ENCODE assay signal across 22 cellular contexts in the genomic region with DNA sequence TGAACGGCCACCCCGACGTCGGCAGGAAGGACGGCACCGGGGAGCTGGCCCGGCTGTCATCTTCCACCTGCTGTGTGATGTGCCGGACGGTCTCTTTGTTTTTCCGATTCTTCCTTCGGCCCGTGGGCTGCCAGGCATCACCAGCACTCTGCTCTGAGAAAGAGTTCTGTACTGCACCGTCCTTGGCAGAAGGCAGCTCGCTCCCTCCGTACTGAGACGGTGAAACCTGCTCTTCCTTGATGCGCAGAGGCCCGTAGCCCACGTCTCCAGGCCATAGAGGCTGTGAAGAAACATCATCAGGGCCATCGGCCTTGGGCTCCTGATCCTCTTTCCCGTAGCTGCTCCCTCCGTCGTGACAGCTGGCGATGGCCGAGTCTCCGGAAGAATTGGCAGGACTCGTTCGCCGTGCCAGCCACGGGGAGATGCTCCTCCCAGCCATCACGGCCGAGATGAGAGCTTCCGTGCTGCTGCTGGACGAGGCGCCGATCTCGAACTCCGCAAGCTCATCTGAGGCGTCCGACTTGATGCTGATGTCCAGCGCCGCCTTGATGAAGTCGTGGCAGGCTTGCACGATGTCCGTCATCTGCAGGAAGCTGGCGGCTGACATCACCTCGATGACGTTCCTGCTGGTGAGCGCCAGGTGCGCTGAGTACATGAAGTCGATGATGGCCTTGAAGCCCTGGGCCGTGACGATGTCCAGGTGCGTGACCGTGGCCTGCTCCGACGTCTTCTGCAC. TPM values are rescaled to one million over a fixed set of nuclear protein-coding genes. Genes with fewer than 3 reads are reported as not detected.
DNase-seq lines count a peak whose midpoint lies in the region; ATAC-seq, FAIRE-seq and TF ChIP-seq lines count a peak whose summit lies in the region.
"Had no signal": no experiment of that assay in that cellular context is flagged by ENCODE, and none has a peak within 500 bp of the region (broad histone marks: within the 10 kb centered on the region; RNA-seq: fewer than 3 reads in every experiment).

No MANE protein-coding gene starts in this region.

- FAIRE-seq in kidney (lab: Jason Lieb, UNC), result no peak
- FAIRE-seq: GM19239 had no signal

- no peak overlapping the region for H2AK5ac ChIP-seq in IMR-90 (ENCODE audit: low read depth, low read length)

- H3K4me3 ChIP-seq in IMR-90 (ENCODE audit: insufficient read depth, low read depth, low read length), result no peak overlapping the region
- H3K4me3 ChIP-seq in kidney (ENCODE audit: low read length in 2 of 2), result no peak overlapping the region
- no peak overlapping the region for H3K4me3 ChIP-seq in uterus

- H3K4me3 Mint-ChIP-seq in natural killer cell treated with Interleukin-12 subunit alpha and Interleukin-12 subunit beta and Interleukin-15 and Interleukin-18, amount 100 ng/mL, for 72 hours, result no peak overlapping the region
- H3K4me3 Mint-ChIP-seq in natural killer cell, result no peak overlapping the region
- H3K4me3 Mint-ChIP-seq: CD4-positive, alpha-beta T cell had no signal

- H3K27me3 ChIP-seq in IMR-90 (ENCODE audit: control insufficient read depth, insufficient read depth, low read length) (no peaks in the 10 kb centered on the region), uterus (no peaks in the 10 kb centered on the region)
- H3K27me3 ChIP-seq: BE2C had no signal

- TF ChIP-seq CTCF in natural killer cell (IDR thresholded peaks at IDR 0.05) (no peak), IMR-90 (conservative IDR thresholded peaks at IDR 0.05; ENCODE audit: low read depth, low read length) (no peak), kidney (IDR thresholded peaks at IDR 0.05; ENCODE audit: borderline replicate concordance, extremely low read depth, insufficient read depth) (no peak), uterus (IDR thresholded peaks at IDR 0.05) (no peak)

- WGBS in IMR-90 (ENCODE audit: extremely low coverage in 2 of 2, insufficient read length in 1 of 2), 2 experiments, result 94% methylated on average over 46 of the region's 57 CpGs; no CpG with 5 or more reads in 1 of the 2 experiments

- TF ChIP-seq RAD21 in IMR-90 (IDR thresholded peaks at IDR 0.05; ENCODE audit: low read length), result no peak

- no peaks in the 10 kb centered on the region; the same call in 1 of the 2 replicates for H3K4me1 ChIP-seq in IMR-90 (ENCODE audit: control insufficient read depth, insufficient read depth, low read length)
- peaks cover 0 to 23% of the 10 kb centered on the region in 2 donors for H3K4me1 ChIP-seq in kidney (ENCODE audit: control insufficient read depth in 1 of 2, insufficient read depth in 1 of 2, low read depth in 1 of 2, low read length in 2 of 2)
- H3K4me1 ChIP-seq in uterus, result no peaks in the 10 kb centered on the region
- H3K4me1 ChIP-seq: BE2C, Caco-2 had no signal

- H3K79me1 ChIP-seq in IMR-90 (ENCODE audit: low read depth in 1 of 2, low read length in 2 of 2), result peaks cover 6 to 43% of the 10 kb centered on the region in 2 experiments

- H3K27me3 Mint-ChIP-seq in natural killer cell treated with Interleukin-12 subunit alpha and Interleukin-12 subunit beta and Interleukin-15 and Interleukin-18, amount 100 ng/mL, for 72 hours, result peaks cover 0 to 1% of the 10 kb centered on the region in 2 donors
- peaks cover 0 to 3% of the 10 kb centered on the region in 2 donors for H3K27me3 Mint-ChIP-seq in natural killer cell (ENCODE audit: low read depth in 2 of 2)

- no peaks in the 10 kb centered on the region for H3K4me1 Mint-ChIP-seq in natural killer cell treated with Interleukin-12 subunit alpha and Interleukin-12 subunit beta and Interleukin-15 and Interleukin-18, amount 100 ng/mL, for 72 hours (ENCODE audit: low read depth in 2 of 2)
- no peaks in the 10 kb centered on the region for H3K4me1 Mint-ChIP-seq in natural killer cell

- H3K14ac ChIP-seq in IMR-90 (replicated peaks; ENCODE audit: low read depth, low read length), result no peak overlapping the region

- H3K9ac ChIP-seq in IMR-90 (ENCODE audit: low read depth, low read length) (no peak overlapping the region), kidney (ENCODE audit: low read length in 2 of 2) (no peak overlapping the region)
- H3K9ac ChIP-seq: SK-N-SH had no signal

- BruUV-seq in IMR-90 (replicated peaks; lab: Mats Ljungman, UMichigan), result no TSS peak

- no peak for ATAC-seq in natural killer cell treated with Interleukin-12 subunit alpha and Interleukin-12 subunit beta and Interleukin-15 and Interleukin-18, amount 100 ng/mL, for 72 hours
- ATAC-seq in natural killer cell (no peak), IMR-90 (ENCODE audit: low read depth) (no peak), HG02610 (IDR thresholded peaks at IDR 0.05; ENCODE audit: unreplicated experiment) (no peak)

- no peak overlapping the region for H3K4ac ChIP-seq in IMR-90 (ENCODE audit: low read depth, low read length)

- H3K9me3 Mint-ChIP-seq in natural killer cell treated with Interleukin-12 subunit alpha and Interleukin-12 subunit beta and Interleukin-15 and Interleukin-18, amount 100 ng/mL, for 72 hours, result no peaks in the 10 kb centered on the region
- no peaks in the 10 kb centered on the region for H3K9me3 Mint-ChIP-seq in natural killer cell
- H3K9me3 Mint-ChIP-seq: CD4-positive, alpha-beta T cell had no signal

- H3K27ac ChIP-seq in IMR-90 (ENCODE audit: insufficient read depth, low read length), result no peak overlapping the region
- peak overlapping the region; percentile 23 to 48 for H3K27ac ChIP-seq in kidney (ENCODE audit: low read depth in 2 of 2, low read length in 2 of 2)
- H3K27ac ChIP-seq in uterus, result no peak overlapping the region
- H3K27ac ChIP-seq: RWPE1 had no signal

- no peaks in the 10 kb centered on the region for H3K36me3 Mint-ChIP-seq in natural killer cell treated with Interleukin-12 subunit alpha and Interleukin-12 subunit beta and Interleukin-15 and Interleukin-18, amount 100 ng/mL, for 72 hours
- H3K36me3 Mint-ChIP-seq in natural killer cell, result no peaks in the 10 kb centered on the region

- H2BK5ac ChIP-seq in IMR-90 (ENCODE audit: low read depth, low read length, poor library complexity, severe bottlenecking), result no peak overlapping the region

- dilution Hi-C loops in IMR-90 (cut with HindIII; ENCODE audit: low sequenced_read_pairs, unreplicated experiment), result no loop called here

- peaks cover 18% of the 10 kb centered on the region for H3K36me3 ChIP-seq in IMR-90 (ENCODE audit: control insufficient read depth, insufficient read depth, low read length)
- H3K36me3 ChIP-seq in kidney (ENCODE audit: control insufficient read depth in 1 of 2, insufficient read depth in 2 of 2, low read length in 2 of 2), result peaks cover 8 to 13% of the 10 kb centered on the region in 2 donors
- no peaks in the 10 kb centered on the region for H3K36me3 ChIP-seq in uterus
- H3K36me3 ChIP-seq: BE2C had no signal

- no peaks in the 10 kb centered on the region for H3K9me3 ChIP-seq in IMR-90 (ENCODE audit: control insufficient read depth, insufficient read depth, low read length)
- H3K9me3 ChIP-seq in kidney (ENCODE audit: control insufficient read depth in 1 of 2, low read length in 2 of 2), result no peaks in the 10 kb centered on the region
- no peaks in the 10 kb centered on the region for H3K9me3 ChIP-seq in uterus
- H3K9me3 ChIP-seq: BE2C, Caco-2, SK-N-SH had no signal

- H2AFZ ChIP-seq in IMR-90 (replicated peaks; ENCODE audit: low read length, poor library complexity), result peak overlapping the region; percentile 0

- peaks cover 15% of the 10 kb centered on the region; the same call in 1 of the 2 replicates for H4K20me1 ChIP-seq in IMR-90 (ENCODE audit: insufficient read depth, low read length)

- no peak overlapping the region for H4K8ac ChIP-seq in IMR-90 (ENCODE audit: low read depth in 2 of 2, low read length in 2 of 2)

- no peak overlapping the region for H3K56ac ChIP-seq in IMR-90 (ENCODE audit: extremely low read depth, insufficient read depth, low read length)

- intact Hi-C loops in natural killer cell (cut with micrococcal nuclease), result loop anchor here (5.0 kb wide), 2 partner anchors 182 to 332 kb away; no protein-coding TSS in a partner anchor
- intact Hi-C loops in IMR-90 (cut with micrococcal nuclease), result no loop called here
- intact Hi-C loops in kidney (cut with DNase I), result no loop called here
- intact Hi-C loops in uterus (cut with DNase I; ENCODE audit: low total_unique reads), result loop anchor here (10.0 kb wide), 1 partner anchor 75 kb away; a partner anchor contains a TSS

- H2AK9ac ChIP-seq in IMR-90 (replicated peaks; ENCODE audit: low read depth, low read length, poor library complexity), result peak overlapping the region; percentile 63

- no peak overlapping the region for H4K91ac ChIP-seq in IMR-90 (ENCODE audit: insufficient read depth, low read depth, low read length)

- H3K9me1 ChIP-seq in IMR-90 (ENCODE audit: insufficient read depth, low read length), result no peaks in the 10 kb centered on the region

- no peak overlapping the region for H4K5ac ChIP-seq in IMR-90 (ENCODE audit: low read depth, low read length)

- POLR2A ChIA-PET in IMR-90 (lab: Charles Lee; ENCODE audit: unreplicated experiment), result no interaction called here

- H2BK20ac ChIP-seq in IMR-90 (ENCODE audit: low read depth, low read length), result no peak overlapping the region

- no peak overlapping the region for H2BK15ac ChIP-seq in IMR-90 (ENCODE audit: low read depth, low read length)

- peak; percentile 48 for DNase-seq in natural killer cell treated with Interleukin-12 subunit alpha and Interleukin-12 subunit beta and Interleukin-15 and Interleukin-18, amount 100 ng/mL, for 72 hours (ENCODE audit: low spot score)
- DNase-seq in natural killer cell (no peak), IMR-90 (no peak), kidney (no peak), hepatic stellate cell (ENCODE audit: low spot score) (no peak), uterus (no peak)
- DNase-seq: BE2C; Caco-2; CD4-positive, alpha-beta T cell; GDM1; KBM-7; NCI-H1092; NCI-H1436; NCI-H1930; NCI-H2227 treated with DMSO at 0.1 percent for 48 hours; NCI-H510A; NCI-H748 treated with DMSO at 0.1 percent for 48 hours; SHP77 treated with DMSO at 0.1 percent for 48 hours; SK-N-SH had no signal

- no peak overlapping the region for H2BK120ac ChIP-seq in IMR-90 (ENCODE audit: low read depth, low read length)

- no peak overlapping the region for H3K27ac Mint-ChIP-seq in natural killer cell treated with Interleukin-12 subunit alpha and Interleukin-12 subunit beta and Interleukin-15 and Interleukin-18, amount 100 ng/mL, for 72 hours
- no peak overlapping the region for H3K27ac Mint-ChIP-seq in natural killer cell
- H3K27ac Mint-ChIP-seq: CD4-positive, alpha-beta T cell had no signal

- no peak overlapping the region for H3K23ac ChIP-seq in IMR-90 (ENCODE audit: low read depth, low read length)

- TF ChIP-seq POLR2A in IMR-90 (IDR thresholded peaks at IDR 0.05; ENCODE audit: low read depth, low read length) (no peak), uterus (IDR thresholded peaks at IDR 0.05) (no peak)

- CTCF ChIA-PET in IMR-90 (lab: Yijun Ruan, JAX), result no interaction called here

- in situ Hi-C loops in IMR-90 (cut with MboI; ENCODE audit: low sequenced_read_pairs), result no loop called here

- H3K4me2 ChIP-seq in IMR-90 (ENCODE audit: low read depth, low read length), result no peak overlapping the region
- H3K4me2 ChIP-seq: SK-N-SH had no signal

- no peak overlapping the region for H3K18ac ChIP-seq in IMR-90 (ENCODE audit: low read depth, low read length)

RNA-seq across cellular contexts. Expression of a gene that starts 41.1 kb away (rescaled TPM):
- 1 to 10 TPM in 1 of 2 donors, under 1 TPM in 1; 0.25 to 1.2 TPM for total RNA-seq in natural killer cell treated with Interleukin-12 subunit alpha and Interleukin-12 subunit beta and Interleukin-15 and Interleukin-18, amount 100 ng/mL, for 72 hours
- total RNA-seq in natural killer cell, result 1 to 10 TPM; 1.1 TPM
- 14.9 and 15.3 TPM in 2 replicates for total RNA-seq in IMR-90 (2012; rRNA removed)
- 4.2 and 4.3 TPM in 2 replicates for polyA plus RNA-seq in IMR-90 (2012; rRNA removed)
- 2.4 and 4.8 TPM in 2 replicates for polyA plus RNA-seq in IMR-90 (2012; cell fraction: cytosol; rRNA removed)
- polyA plus RNA-seq in IMR-90 (2012; cell fraction: nucleus; rRNA removed; ENCODE audit: low replicate concordance), result 10.3 and 18.2 TPM in 2 replicates
- 24.0 TPM for total RNA-seq in kidney
- polyA plus RNA-seq in kidney (ENCODE audit: insufficient read depth, low read depth, low replicate concordance), result 4.5 TPM
- 10 to 100 TPM in 3 of 4 donors, 1 to 10 TPM in 1; 5.0 to 62.8 (median 38.8) TPM for total RNA-seq in uterus

RNA-seq across cellular contexts. Expression of a gene that starts 50.4 kb away (rescaled TPM):
- total RNA-seq in natural killer cell treated with Interleukin-12 subunit alpha and Interleukin-12 subunit beta and Interleukin-15 and Interleukin-18, amount 100 ng/mL, for 72 hours, result 10 to 100 TPM; 21.0 to 31.1 TPM
- total RNA-seq in natural killer cell (100 to 1,000 TPM in 1 of 3 donors, 10 to 100 TPM in 2; 90.4 to 100 (median 95.5) TPM), IMR-90 (2012; rRNA removed) (5.0 and 8.1 TPM in 2 replicates), kidney (154 TPM), uterus (100 to 1,000 TPM in 1 of 4 donors, 10 to 100 TPM in 3; 10.5 to 120 (median 41.0) TPM)
- polyA plus RNA-seq in IMR-90 (2012; rRNA removed) (50.3 and 71.4 TPM in 2 replicates), kidney (ENCODE audit: insufficient read depth, low read depth, low replicate concordance) (171 TPM)
- polyA plus RNA-seq in IMR-90 (2012; cell fraction: cytosol; rRNA removed), result 56.6 and 65.4 TPM in 2 replicates
- 199 and 567 TPM in 2 replicates for polyA plus RNA-seq in IMR-90 (2012; cell fraction: nucleus; rRNA removed; ENCODE audit: low replicate concordance)

RNA-seq across cellular contexts. Expression of a gene that starts 53.5 kb away (rescaled TPM):
- 10 to 100 TPM in 1 of 2 donors, 1 to 10 TPM in 1; 9.3 to 15.7 TPM for total RNA-seq in natural killer cell treated with Interleukin-12 subunit alpha and Interleukin-12 subunit beta and Interleukin-15 and Interleukin-18, amount 100 ng/mL, for 72 hours
- total RNA-seq in natural killer cell, result 10 to 100 TPM; 86.5 to 94.4 (median 91.7) TPM
- 0.28 and 0.36 TPM in 2 replicates for total RNA-seq in IMR-90 (2012; rRNA removed)
- polyA plus RNA-seq in IMR-90 (2012; rRNA removed), result 7.8 and 11.9 TPM in 2 replicates
- 3.9 and 6.3 TPM in 2 replicates for polyA plus RNA-seq in IMR-90 (2012; cell fraction: cytosol; rRNA removed)
- polyA plus RNA-seq in IMR-90 (2012; cell fraction: nucleus; rRNA removed; ENCODE audit: low replicate concordance), result 79.5 and 363 TPM in 2 replicates
- 12.1 TPM for total RNA-seq in kidney
- polyA plus RNA-seq in kidney (ENCODE audit: insufficient read depth, low read depth, low replicate concordance), result 114 TPM
- total RNA-seq in uterus, result 10 to 100 TPM in 1 of 4 donors, 1 to 10 TPM in 3; 2.6 to 10.5 (median 8.4) TPM

Comparison
In these comparisons a context has a peak if more than half of its experiments do, and no peak if none do; other contexts are left out.
1. H3K27ac ChIP-seq: peak in kidney (2 of 2); none in IMR-90 (single experiment) and uterus (0 of 2).
2. intact Hi-C loops: an anchor here in natural killer cell (5.0 kb wide) and uterus (10.0 kb wide); none called in IMR-90 and kidney.